Comparison of ENCODE assay signal across 8 cellular contexts in genomic region chr11:103326070-103326794, GRCh38.
DNase-seq lines count a peak whose midpoint lies in the region; ATAC-seq, FAIRE-seq and TF ChIP-seq lines count a peak whose summit lies in the region.

No MANE protein-coding gene starts in this region.

- H3K27ac ChIP-seq in fibroblast of lung (ENCODE audit: insufficient read depth, low read length): peak overlapping the region; percentile 36

- peaks cover 5% of the 10 kb centered on the region for H3K27me3 Mint-ChIP-seq in T-helper 2 cell treated with Interferon-gamma antibody and Interleukin-4, amounts not matched to agents 5 μg/mL and 100 μg/mL, for 36 hours (ENCODE audit: low read depth)
- H3K27me3 Mint-ChIP-seq in natural killer cell treated with Interleukin-12 subunit alpha and Interleukin-12 subunit beta and Interleukin-15 and Interleukin-18, amount 100 ng/mL, for 72 hours: no peaks in the 10 kb centered on the region

- no peaks in the 10 kb centered on the region for H3K9me3 ChIP-seq in fibroblast of lung (ENCODE audit: control insufficient read depth, insufficient read depth, low read depth, low read length)

- no peak overlapping the region for H3K4me3 ChIP-seq in fibroblast of lung (replicated peaks in 1 of 4; ENCODE audit: control extremely low read depth in 1 of 4, insufficient read depth in 1 of 4, low read depth in 3 of 4, low read length in 4 of 4)

- TF ChIP-seq CTCF in D721Med (IDR thresholded peaks at IDR 0.05; ENCODE audit: insufficient read depth, missing control alignments): peak; percentile 88
- peak; percentile 85 to 92 for TF ChIP-seq CTCF in fibroblast of lung (conservative IDR thresholded peaks at IDR 0.05 in 1 of 2, IDR thresholded peaks at IDR 0.05 in 1 of 2; ENCODE audit: low read depth in 1 of 2, low read length in 2 of 2)

- peaks cover 4% of the 10 kb centered on the region for H3K4me1 Mint-ChIP-seq in T-helper 2 cell treated with Interferon-gamma antibody and Interleukin-4, amounts not matched to agents 5 μg/mL and 100 μg/mL, for 36 hours (ENCODE audit: low read depth)
- H3K4me1 Mint-ChIP-seq in natural killer cell treated with Interleukin-12 subunit alpha and Interleukin-12 subunit beta and Interleukin-15 and Interleukin-18, amount 100 ng/mL, for 72 hours (ENCODE audit: low read depth in 2 of 2): peaks cover 4 to 7% of the 10 kb centered on the region in 2 donors

- DNase-seq in D721Med (ENCODE audit: insufficient read length, low spot score): peak; percentile 39
- DNase-seq in NCI-H146 (lab: John Stamatoyannopoulos, UW): peak; percentile 67
- peak; percentile 17 for DNase-seq in T-helper 2 cell treated with Interferon-gamma antibody and Interleukin-4, amounts not matched to agents 5 μg/mL and 100 μg/mL, for 36 hours (ENCODE audit: low spot score)
- peak; percentile 74 to 83 for DNase-seq in fibroblast of lung (ENCODE audit: low read depth in 2 of 2)
- DNase-seq in natural killer cell treated with Interleukin-12 subunit alpha and Interleukin-12 subunit beta and Interleukin-15 and Interleukin-18, amount 100 ng/mL, for 72 hours (ENCODE audit: low spot score): no peak
- DNase-seq in stimulated activated naive CD4-positive, alpha-beta T cell treated with Interleukin-2 at 50 U/mL for 16 hours (lab: John Stamatoyannopoulos, UW): no peak

- no peak overlapping the region for H3K4me3 Mint-ChIP-seq in T-helper 2 cell treated with Interferon-gamma antibody and Interleukin-4, amounts not matched to agents 5 μg/mL and 100 μg/mL, for 36 hours
- H3K4me3 Mint-ChIP-seq in natural killer cell treated with Interleukin-12 subunit alpha and Interleukin-12 subunit beta and Interleukin-15 and Interleukin-18, amount 100 ng/mL, for 72 hours: peak overlapping the region; percentile 11

- no peak overlapping the region for H3K4me2 ChIP-seq in fibroblast of lung (ENCODE audit: extremely low read depth, insufficient read depth, low read length)

- peak overlapping the region; percentile 50 for H2AFZ ChIP-seq in fibroblast of lung (ENCODE audit: low read length)

- no peaks in the 10 kb centered on the region for H3K9me3 Mint-ChIP-seq in T-helper 2 cell treated with Interferon-gamma antibody and Interleukin-4, amounts not matched to agents 5 μg/mL and 100 μg/mL, for 36 hours
- no peaks in the 10 kb centered on the region for H3K9me3 Mint-ChIP-seq in natural killer cell treated with Interleukin-12 subunit alpha and Interleukin-12 subunit beta and Interleukin-15 and Interleukin-18, amount 100 ng/mL, for 72 hours

- H3K27ac Mint-ChIP-seq in T-helper 2 cell treated with Interferon-gamma antibody and Interleukin-4, amounts not matched to agents 5 μg/mL and 100 μg/mL, for 36 hours: no peak overlapping the region
- no peak overlapping the region for H3K27ac Mint-ChIP-seq in natural killer cell treated with Interleukin-12 subunit alpha and Interleukin-12 subunit beta and Interleukin-15 and Interleukin-18, amount 100 ng/mL, for 72 hours

- H3K36me3 Mint-ChIP-seq in T-helper 2 cell treated with Interferon-gamma antibody and Interleukin-4, amounts not matched to agents 5 μg/mL and 100 μg/mL, for 36 hours (ENCODE audit: low read depth): no peaks in the 10 kb centered on the region
- H3K36me3 Mint-ChIP-seq in natural killer cell treated with Interleukin-12 subunit alpha and Interleukin-12 subunit beta and Interleukin-15 and Interleukin-18, amount 100 ng/mL, for 72 hours: no peaks in the 10 kb centered on the region

- no peaks in the 10 kb centered on the region for H3K27me3 ChIP-seq in fibroblast of lung (ENCODE audit: control insufficient read depth, insufficient read depth, low read length)

- H3K36me3 ChIP-seq in fibroblast of lung (ENCODE audit: control insufficient read depth, insufficient read depth, low read length): peaks cover 1% of the 10 kb centered on the region

- no peak for FAIRE-seq in D721Med (lab: Jason Lieb, UNC)

- H3K79me2 ChIP-seq in fibroblast of lung (ENCODE audit: control insufficient read depth, insufficient read depth, low read length): no peaks in the 10 kb centered on the region

- ATAC-seq in GM18873 (IDR thresholded peaks at IDR 0.05; ENCODE audit: low FRiP score, unreplicated experiment) (peak; percentile 79), HG03039 (IDR thresholded peaks at IDR 0.05; ENCODE audit: unreplicated experiment) (peak; percentile 83)
- peak; percentile 62 to 82 for ATAC-seq in natural killer cell treated with Interleukin-12 subunit alpha and Interleukin-12 subunit beta and Interleukin-15 and Interleukin-18, amount 100 ng/mL, for 72 hours

- H4K20me1 ChIP-seq in fibroblast of lung (ENCODE audit: control insufficient read depth, extremely low read depth, insufficient read depth, low read length): no peaks in the 10 kb centered on the region

- no peaks in the 10 kb centered on the region for H3K4me1 ChIP-seq in fibroblast of lung (ENCODE audit: control insufficient read depth, extremely low read depth, insufficient read depth, low read length)

- no peak overlapping the region for H3K9ac ChIP-seq in fibroblast of lung (ENCODE audit: insufficient read depth, low read length)

Comparison
In these comparisons a context has a peak if more than half of its experiments do, and no peak if none do; other contexts are left out.
1. DNase-seq: peak in D721Med (single experiment), NCI-H146 (single experiment), T-helper 2 cell treated with Interferon-gamma antibody and Interleukin-4, amounts not matched to agents 5 μg/mL and 100 μg/mL, for 36 hours (single experiment) and fibroblast of lung (2 of 2); none in natural killer cell treated with Interleukin-12 subunit alpha and Interleukin-12 subunit beta and Interleukin-15 and Interleukin-18, amount 100 ng/mL, for 72 hours (single experiment) and stimulated activated naive CD4-positive, alpha-beta T cell treated with Interleukin-2 at 50 U/mL for 16 hours (single experiment).
2. Peak in every context shown above with its lines, with median percentiles within 50 percentile points of each other: ATAC-seq.